1 cellular context compared by ENCODE assay signal in genomic region chr16:4475880-4476790, GRCh38.
TF ChIP-seq lines count a peak whose summit lies in the region.

A gene with protein sequence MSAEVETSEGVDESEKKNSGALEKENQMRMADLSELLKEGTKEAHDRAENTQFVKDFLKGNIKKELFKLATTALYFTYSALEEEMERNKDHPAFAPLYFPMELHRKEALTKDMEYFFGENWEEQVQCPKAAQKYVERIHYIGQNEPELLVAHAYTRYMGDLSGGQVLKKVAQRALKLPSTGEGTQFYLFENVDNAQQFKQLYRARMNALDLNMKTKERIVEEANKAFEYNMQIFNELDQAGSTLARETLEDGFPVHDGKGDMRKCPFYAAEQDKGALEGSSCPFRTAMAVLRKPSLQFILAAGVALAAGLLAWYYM (plus strand): TSS chr16:4476398. CDS start chr16:4505525, 29,127 bp downstream.

TF ChIP-seq in HepG2, 621 proteins besides CTCF, POLR2A, EP300 and RAD21 (continued from another document and continues in another):
- TF ChIP-seq KLF12 (CRISPR knock-in tag; IDR thresholded peaks at IDR 0.05; ENCODE audit: borderline replicate concordance) (0 out of 2 replicates have a peak, but pooled peaks have one; percentile 69), ZNF503 (CRISPR knock-in tag; IDR thresholded peaks at IDR 0.05) (peak; percentile 54; the same call in 1 of the 2 replicates), MXI1 (IDR thresholded peaks at IDR 0.05; ENCODE audit: borderline replicate concordance, low read depth, low read length) (peak; percentile 98; the same call in 1 of the 3 replicates), U2AF2 (IDR thresholded peaks at IDR 0.05; ENCODE audit: low read depth, low read length) (no peak), ZNF251 (CRISPR knock-in tag; IDR thresholded peaks at IDR 0.05) (no peak), ZNF234 (CRISPR knock-in tag; conservative IDR thresholded peaks at IDR 0.05) (no peak; the same call in 1 of the 2 replicates), SALL2 (CRISPR knock-in tag; IDR thresholded peaks at IDR 0.05) (no peak), ZNF839 (CRISPR knock-in tag; IDR thresholded peaks at IDR 0.05; ENCODE audit: borderline replicate concordance) (peak; percentile 42; the same call in 1 of the 2 replicates), IKZF5 (CRISPR knock-in tag; IDR thresholded peaks at IDR 0.05) (peak; percentile 79; the same call in 1 of the 2 replicates), SALL1 (CRISPR knock-in tag; IDR thresholded peaks at IDR 0.05) (peak; percentile 90), ZNF333 (CRISPR knock-in tag; IDR thresholded peaks at IDR 0.05; ENCODE audit: borderline replicate concordance) (peak; percentile 67; the same call in 1 of the 2 replicates), AGO1 (IDR thresholded peaks at IDR 0.05; ENCODE audit: low read depth, low read length, poor library complexity, severe bottlenecking) (no peak), KDM5B (CRISPR knock-in tag; IDR thresholded peaks at IDR 0.05; ENCODE audit: borderline replicate concordance) (peak; percentile 94), ZBTB25 (CRISPR knock-in tag; IDR thresholded peaks at IDR 0.05) (0 out of 2 replicates have a peak, but pooled peaks have one; percentile 39), FOXA1 (IDR thresholded peaks at IDR 0.05) (no peak), FOXA1 (CRISPR knock-in tag; IDR thresholded peaks at IDR 0.05) (0 out of 2 replicates have a peak, but pooled peaks have one; percentile 22), ZNF331 (CRISPR knock-in tag; IDR thresholded peaks at IDR 0.05) (peak; percentile 81; the same call in 1 of the 2 replicates), ZNF274 (CRISPR knock-in tag; IDR thresholded peaks at IDR 0.05) (peak; percentile 70; the same call in 1 of the 2 replicates), REXO4 (CRISPR knock-in tag; IDR thresholded peaks at IDR 0.05; ENCODE audit: borderline replicate concordance) (no peak), SMYD3 (CRISPR knock-in tag; IDR thresholded peaks at IDR 0.05) (no peak), RBAK (CRISPR knock-in tag; IDR thresholded peaks at IDR 0.05) (no peak), TBX3 (IDR thresholded peaks at IDR 0.05; ENCODE audit: borderline replicate concordance) (no peak), HNRNPLL (IDR thresholded peaks at IDR 0.05; ENCODE audit: low read depth, low read length, poor library complexity, severe bottlenecking) (peak; percentile 91), CBFB (CRISPR knock-in tag; IDR thresholded peaks at IDR 0.05) (no peak; the same call in 1 of the 2 replicates), SOX5 (CRISPR knock-in tag; IDR thresholded peaks at IDR 0.05; ENCODE audit: borderline replicate concordance) (no peak), NFAT5 (CRISPR knock-in tag; IDR thresholded peaks at IDR 0.05) (no peak), ZNF841 (CRISPR knock-in tag; IDR thresholded peaks at IDR 0.05; ENCODE audit: borderline replicate concordance) (no peak), JARID2 (CRISPR knock-in tag; IDR thresholded peaks at IDR 0.05; ENCODE audit: insufficient replicate concordance) (no peak), TEF (CRISPR knock-in tag; IDR thresholded peaks at IDR 0.05) (no peak), HMG20B (CRISPR knock-in tag; conservative IDR thresholded peaks at IDR 0.05) (peak; percentile 18; the same call in 1 of the 2 replicates), NR2C2 (CRISPR knock-in tag; IDR thresholded peaks at IDR 0.05; ENCODE audit: borderline replicate concordance) (peak; percentile 30; the same call in 1 of the 2 replicates), PAX8 (CRISPR knock-in tag; IDR thresholded peaks at IDR 0.05; ENCODE audit: borderline replicate concordance) (no peak; the same call in 1 of the 2 replicates), ZBTB7B (CRISPR knock-in tag; IDR thresholded peaks at IDR 0.05) (peak; percentile 60; the same call in 1 of the 2 replicates), ZNF253 (CRISPR knock-in tag; IDR thresholded peaks at IDR 0.05; ENCODE audit: borderline replicate concordance) (no peak; the same call in 1 of the 2 replicates)
- TF ChIP-seq, protein P1, sequence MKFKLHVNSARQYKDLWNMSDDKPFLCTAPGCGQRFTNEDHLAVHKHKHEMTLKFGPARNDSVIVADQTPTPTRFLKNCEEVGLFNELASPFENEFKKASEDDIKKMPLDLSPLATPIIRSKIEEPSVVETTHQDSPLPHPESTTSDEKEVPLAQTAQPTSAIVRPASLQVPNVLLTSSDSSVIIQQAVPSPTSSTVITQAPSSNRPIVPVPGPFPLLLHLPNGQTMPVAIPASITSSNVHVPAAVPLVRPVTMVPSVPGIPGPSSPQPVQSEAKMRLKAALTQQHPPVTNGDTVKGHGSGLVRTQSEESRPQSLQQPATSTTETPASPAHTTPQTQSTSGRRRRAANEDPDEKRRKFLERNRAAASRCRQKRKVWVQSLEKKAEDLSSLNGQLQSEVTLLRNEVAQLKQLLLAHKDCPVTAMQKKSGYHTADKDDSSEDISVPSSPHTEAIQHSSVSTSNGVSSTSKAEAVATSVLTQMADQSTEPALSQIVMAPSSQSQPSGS (CRISPR knock-in tag; IDR thresholded peaks at IDR 0.05): peak; percentile 77
- TF ChIP-seq, protein P2, sequence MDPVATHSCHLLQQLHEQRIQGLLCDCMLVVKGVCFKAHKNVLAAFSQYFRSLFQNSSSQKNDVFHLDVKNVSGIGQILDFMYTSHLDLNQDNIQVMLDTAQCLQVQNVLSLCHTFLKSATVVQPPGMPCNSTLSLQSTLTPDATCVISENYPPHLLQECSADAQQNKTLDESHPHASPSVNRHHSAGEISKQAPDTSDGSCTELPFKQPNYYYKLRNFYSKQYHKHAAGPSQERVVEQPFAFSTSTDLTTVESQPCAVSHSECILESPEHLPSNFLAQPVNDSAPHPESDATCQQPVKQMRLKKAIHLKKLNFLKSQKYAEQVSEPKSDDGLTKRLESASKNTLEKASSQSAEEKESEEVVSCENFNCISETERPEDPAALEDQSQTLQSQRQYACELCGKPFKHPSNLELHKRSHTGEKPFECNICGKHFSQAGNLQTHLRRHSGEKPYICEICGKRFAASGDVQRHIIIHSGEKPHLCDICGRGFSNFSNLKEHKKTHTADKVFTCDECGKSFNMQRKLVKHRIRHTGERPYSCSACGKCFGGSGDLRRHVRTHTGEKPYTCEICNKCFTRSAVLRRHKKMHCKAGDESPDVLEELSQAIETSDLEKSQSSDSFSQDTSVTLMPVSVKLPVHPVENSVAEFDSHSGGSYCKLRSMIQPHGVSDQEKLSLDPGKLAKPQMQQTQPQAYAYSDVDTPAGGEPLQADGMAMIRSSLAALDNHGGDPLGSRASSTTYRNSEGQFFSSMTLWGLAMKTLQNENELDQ (CRISPR knock-in tag; IDR thresholded peaks at IDR 0.05; ENCODE audit: borderline replicate concordance): no peak
- TF ChIP-seq, protein P3, sequence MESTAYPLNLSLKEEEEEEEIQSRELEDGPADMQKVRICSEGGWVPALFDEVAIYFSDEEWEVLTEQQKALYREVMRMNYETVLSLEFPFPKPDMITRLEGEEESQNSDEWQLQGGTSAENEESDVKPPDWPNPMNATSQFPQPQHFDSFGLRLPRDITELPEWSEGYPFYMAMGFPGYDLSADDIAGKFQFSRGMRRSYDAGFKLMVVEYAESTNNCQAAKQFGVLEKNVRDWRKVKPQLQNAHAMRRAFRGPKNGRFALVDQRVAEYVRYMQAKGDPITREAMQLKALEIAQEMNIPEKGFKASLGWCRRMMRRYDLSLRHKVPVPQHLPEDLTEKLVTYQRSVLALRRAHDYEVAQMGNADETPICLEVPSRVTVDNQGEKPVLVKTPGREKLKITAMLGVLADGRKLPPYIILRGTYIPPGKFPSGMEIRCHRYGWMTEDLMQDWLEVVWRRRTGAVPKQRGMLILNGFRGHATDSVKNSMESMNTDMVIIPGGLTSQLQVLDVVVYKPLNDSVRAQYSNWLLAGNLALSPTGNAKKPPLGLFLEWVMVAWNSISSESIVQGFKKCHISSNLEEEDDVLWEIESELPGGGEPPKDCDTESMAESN (CRISPR knock-in tag; conservative IDR thresholded peaks at IDR 0.05): peak; percentile 87
- TF ChIP-seq, protein P4, sequence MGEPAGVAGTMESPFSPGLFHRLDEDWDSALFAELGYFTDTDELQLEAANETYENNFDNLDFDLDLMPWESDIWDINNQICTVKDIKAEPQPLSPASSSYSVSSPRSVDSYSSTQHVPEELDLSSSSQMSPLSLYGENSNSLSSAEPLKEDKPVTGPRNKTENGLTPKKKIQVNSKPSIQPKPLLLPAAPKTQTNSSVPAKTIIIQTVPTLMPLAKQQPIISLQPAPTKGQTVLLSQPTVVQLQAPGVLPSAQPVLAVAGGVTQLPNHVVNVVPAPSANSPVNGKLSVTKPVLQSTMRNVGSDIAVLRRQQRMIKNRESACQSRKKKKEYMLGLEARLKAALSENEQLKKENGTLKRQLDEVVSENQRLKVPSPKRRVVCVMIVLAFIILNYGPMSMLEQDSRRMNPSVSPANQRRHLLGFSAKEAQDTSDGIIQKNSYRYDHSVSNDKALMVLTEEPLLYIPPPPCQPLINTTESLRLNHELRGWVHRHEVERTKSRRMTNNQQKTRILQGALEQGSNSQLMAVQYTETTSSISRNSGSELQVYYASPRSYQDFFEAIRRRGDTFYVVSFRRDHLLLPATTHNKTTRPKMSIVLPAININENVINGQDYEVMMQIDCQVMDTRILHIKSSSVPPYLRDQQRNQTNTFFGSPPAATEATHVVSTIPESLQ (CRISPR knock-in tag; conservative IDR thresholded peaks at IDR 0.05): no peak
